8 cellular contexts compared by ENCODE assay signal in the genomic region with DNA sequence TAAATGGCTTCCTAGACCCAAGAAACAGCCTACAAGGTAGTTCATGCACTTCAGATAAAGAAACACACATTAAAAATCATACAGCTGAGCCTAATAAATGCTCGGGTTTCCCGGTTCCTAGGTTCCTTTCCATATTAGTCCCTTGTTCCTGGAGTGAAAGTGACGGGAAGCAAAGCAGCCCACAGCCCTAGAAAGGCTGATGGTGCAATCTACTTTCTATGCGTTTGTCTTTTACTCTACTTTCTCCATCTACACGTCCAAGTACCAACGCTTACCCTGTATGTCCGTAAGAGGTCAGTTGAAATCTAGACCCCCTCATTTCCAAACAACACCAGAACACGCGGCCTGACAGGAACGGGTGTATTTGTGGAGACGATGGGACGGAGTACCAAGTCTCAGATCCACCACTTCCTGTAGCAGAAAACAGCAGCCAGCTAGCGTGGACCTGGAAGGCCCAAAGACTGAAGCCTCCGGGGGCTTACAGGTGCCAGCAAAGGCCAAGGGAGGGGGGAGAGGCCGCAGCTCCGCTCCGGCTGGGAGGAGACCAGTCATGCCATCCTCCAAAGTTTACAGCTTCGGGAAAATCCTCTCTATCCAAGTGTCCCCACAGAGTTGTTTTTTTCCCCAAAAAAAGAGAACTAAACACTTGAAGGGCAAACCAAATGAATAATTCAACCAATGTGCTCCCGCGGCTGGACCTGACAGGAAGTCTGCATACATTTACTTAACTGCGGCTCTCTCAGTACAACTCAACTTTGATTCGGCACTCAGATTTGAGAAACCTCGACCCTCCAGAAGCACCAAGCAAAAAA. TPM values are rescaled to one million over a fixed set of nuclear protein-coding genes. Genes with fewer than 3 reads are reported as not detected.
DNase-seq lines count a peak whose midpoint lies in the region; ATAC-seq and TF ChIP-seq lines count a peak whose summit lies in the region.

No MANE protein-coding gene starts in this region.

- peak overlapping the region; percentile 79 for H3K4me3 Mint-ChIP-seq in activated naive CD8-positive, alpha-beta T cell treated with anti-CD3 and anti-CD28 coated beads, Interleukin-2, amount 10 ng/mL, durations not matched to agents 7 days and 5 days

- peaks cover 9% of the 10 kb centered on the region for H3K36me3 Mint-ChIP-seq in activated naive CD8-positive, alpha-beta T cell treated with anti-CD3 and anti-CD28 coated beads, Interleukin-2, amount 10 ng/mL, durations not matched to agents 7 days and 5 days

- intact Hi-C loops in mucosa of descending colon (cut with DNase I, micrococcal nuclease), result no loop called here

- TF ChIP-seq CTCF in neutrophil (IDR thresholded peaks at IDR 0.05) (no peak), mucosa of descending colon (IDR thresholded peaks at IDR 0.05) (no peak)

- no peaks in the 10 kb centered on the region for H3K27me3 Mint-ChIP-seq in activated naive CD8-positive, alpha-beta T cell treated with anti-CD3 and anti-CD28 coated beads, Interleukin-2, amount 10 ng/mL, durations not matched to agents 7 days and 5 days

- ATAC-seq in GM18907 (IDR thresholded peaks at IDR 0.05; ENCODE audit: unreplicated experiment), result peak; percentile 58
- ATAC-seq in HG02981 (IDR thresholded peaks at IDR 0.05; ENCODE audit: unreplicated experiment), result peak; percentile 49
- peak; percentile 69 for ATAC-seq in activated naive CD8-positive, alpha-beta T cell treated with anti-CD3 and anti-CD28 coated beads, Interleukin-2, amount 10 ng/mL, durations not matched to agents 7 days and 5 days (ENCODE audit: low read depth)
- ATAC-seq in mucosa of descending colon, result no peak

- POLR2A ChIA-PET in activated naive CD8-positive, alpha-beta T cell treated with anti-CD3 and anti-CD28 coated beads, Interleukin-2, amount 10 ng/mL, durations not matched to agents 7 days and 5 days (lab: Charles Lee), result interaction anchor here (1.3 to 1.7 kb wide), 2 partner anchors 30 to 34 kb away, joined by 4 to 5 read pairs; partner anchors contain the start of gene STK24

- H3K27ac ChIP-seq in neutrophil, result peak overlapping the region; percentile 87

- H3K9me3 Mint-ChIP-seq in activated naive CD8-positive, alpha-beta T cell treated with anti-CD3 and anti-CD28 coated beads, Interleukin-2, amount 10 ng/mL, durations not matched to agents 7 days and 5 days, result no peaks in the 10 kb centered on the region

- no peaks in the 10 kb centered on the region for H3K9me3 ChIP-seq in neutrophil
- no peaks in the 10 kb centered on the region for H3K9me3 ChIP-seq in mucosa of descending colon

- peaks cover 59% of the 10 kb centered on the region for H3K4me1 Mint-ChIP-seq in activated naive CD8-positive, alpha-beta T cell treated with anti-CD3 and anti-CD28 coated beads, Interleukin-2, amount 10 ng/mL, durations not matched to agents 7 days and 5 days

- DNase-seq in activated naive CD8-positive, alpha-beta T cell treated with anti-CD3 and anti-CD28 coated beads, Interleukin-2, amount 10 ng/mL, durations not matched to agents 7 days and 5 days, result peak; percentile 35
- DNase-seq in iPS-NIHi11 (ENCODE audit: low spot score), result no peak
- no peak for DNase-seq in GM19240 (ENCODE audit: insufficient read length, low spot score)
- no peak for DNase-seq in mucosa of descending colon
- DNase-seq in superior temporal gyrus (ENCODE audit: extremely low spot score), result no peak

- H3K4me3 ChIP-seq in neutrophil (ENCODE audit: low read depth in 1 of 2, low read length in 1 of 2) (peak overlapping the region; percentile 50 to 57), mucosa of descending colon (no peak overlapping the region)

- H3K4me1 ChIP-seq in neutrophil (ENCODE audit: control insufficient read depth in 1 of 2, insufficient read depth in 1 of 2, low read depth in 1 of 2, low read length in 1 of 2) (peaks cover 36 to 55% of the 10 kb centered on the region in 2 experiments), mucosa of descending colon (ENCODE audit: low read depth) (peaks cover 50% of the 10 kb centered on the region)

- H3K36me3 ChIP-seq in neutrophil (peaks cover under 1% of the 10 kb centered on the region), mucosa of descending colon (ENCODE audit: low read depth) (no peaks in the 10 kb centered on the region)

- peak overlapping the region; percentile 60 for H3K27ac Mint-ChIP-seq in activated naive CD8-positive, alpha-beta T cell treated with anti-CD3 and anti-CD28 coated beads, Interleukin-2, amount 10 ng/mL, durations not matched to agents 7 days and 5 days

- H3K27me3 ChIP-seq in neutrophil, result no peaks in the 10 kb centered on the region

RNA-seq across cellular contexts. Expression of gene STK24, which starts 34.1 kb away (rescaled TPM):
- 100 to 1,000 TPM; 140 to 147 TPM for total RNA-seq in activated naive CD8-positive, alpha-beta T cell treated with anti-CD3 and anti-CD28 coated beads, Interleukin-2, amount 10 ng/mL, durations not matched to agents 7 days and 5 days
- total RNA-seq in mucosa of descending colon, result 100 to 1,000 TPM; 190 to 210 (median 204) TPM
